ENCODE assay signal across 15 cellular contexts in genomic region chr17:35988164-35988563, GRCh38. TPM values are rescaled to one million over a fixed set of nuclear protein-coding genes. Genes with fewer than 3 reads are reported as not detected.
DNase-seq lines count a peak whose midpoint lies in the region; ATAC-seq and TF ChIP-seq lines count a peak whose summit lies in the region.
"Had no signal": no experiment of that assay in that cellular context is flagged by ENCODE, and none has a peak within 500 bp of the region (broad histone marks: within the 10 kb centered on the region; RNA-seq: fewer than 3 reads in every experiment).

No MANE protein-coding gene starts in this region.

- H3K4me3 ChIP-seq in LNCaP clone FGC (ENCODE audit: low read depth, low read length) (no peak overlapping the region), mucosa of descending colon (no peak overlapping the region)
- H3K4me3 ChIP-seq: GM23248 had no signal

- intact Hi-C loops in mucosa of descending colon (cut with DNase I, micrococcal nuclease), result no loop called here

- no peak overlapping the region for H3K4me3 Mint-ChIP-seq in endothelial cell (ENCODE audit: unreplicated experiment)
- H3K4me3 Mint-ChIP-seq: CD4-positive, alpha-beta T cell had no signal

- no peaks in the 10 kb centered on the region for H3K9me3 ChIP-seq in mucosa of descending colon
- H3K9me3 ChIP-seq: BE2C had no signal

- H3K4me1 ChIP-seq in mucosa of descending colon (ENCODE audit: low read depth), result no peaks in the 10 kb centered on the region
- H3K4me1 ChIP-seq: BE2C, Caco-2 had no signal

- peak overlapping the region; percentile 45 for H3K27ac Mint-ChIP-seq in endothelial cell (ENCODE audit: unreplicated experiment)
- H3K27ac Mint-ChIP-seq: CD4-positive, alpha-beta T cell had no signal

- H3K4me1 Mint-ChIP-seq in endothelial cell (ENCODE audit: unreplicated experiment), result peaks cover 25% of the 10 kb centered on the region

- no peaks in the 10 kb centered on the region for H3K36me3 ChIP-seq in mucosa of descending colon (ENCODE audit: low read depth)
- H3K36me3 ChIP-seq: BE2C had no signal

- peak; percentile 32 for ATAC-seq in mucosa of descending colon

- TF ChIP-seq CTCF in LNCaP clone FGC (IDR thresholded peaks at IDR 0.05; ENCODE audit: control insufficient read depth, extremely low read depth, insufficient read depth) (no peak), endothelial cell (IDR thresholded peaks at IDR 0.05; ENCODE audit: unreplicated experiment) (no peak), mucosa of descending colon (IDR thresholded peaks at IDR 0.05) (no peak)

- no peaks in the 10 kb centered on the region for H3K9me3 Mint-ChIP-seq in endothelial cell (ENCODE audit: unreplicated experiment)
- H3K9me3 Mint-ChIP-seq: CD4-positive, alpha-beta T cell had no signal

- DNase-seq in LNCaP clone FGC (ENCODE audit: low read depth) (peak; percentile 31), endothelial cell (ENCODE audit: low spot score) (no peak), mucosa of descending colon (no peak), ureter (ENCODE audit: low spot score) (peak; percentile 26), A172 (ENCODE audit: low spot score) (no peak), CD1c-positive myeloid dendritic cell (ENCODE audit: extremely low spot score) (no peak), HPDE6-E6E7 (ENCODE audit: extremely low spot score) (no peak)
- DNase-seq: 8988T; BE2C; C1 segment of cervical spinal cord; Caco-2; CD4-positive, alpha-beta T cell; GM23248; HCEC 1CT; IMR-90 had no signal

- H3K36me3 Mint-ChIP-seq in endothelial cell (ENCODE audit: low read depth, unreplicated experiment), result no peaks in the 10 kb centered on the region

- no peaks in the 10 kb centered on the region for H3K27me3 Mint-ChIP-seq in endothelial cell (ENCODE audit: unreplicated experiment)
- H3K27me3 Mint-ChIP-seq: CD4-positive, alpha-beta T cell had no signal

RNA-seq across cellular contexts. Expression of gene CCL14, which starts 1.6 kb away (rescaled TPM):
- total RNA-seq in endothelial cell (ENCODE audit: unreplicated experiment) (not detected), mucosa of descending colon (1 to 10 TPM; 4.0 to 7.2 (median 6.2) TPM), ureter (46.9 TPM)
- not detected in 2 replicates for total RNA-seq in A172 (2014; rRNA removed; shearing (Covaris generic))
- total RNA-seq: Caco-2; CD4-positive, alpha-beta T cell; GM23248; IMR-90 had no signal

RNA-seq across cellular contexts. Expression of gene CCL16, which starts 6.9 kb away (rescaled TPM):
- not detected for total RNA-seq in endothelial cell (ENCODE audit: unreplicated experiment)
- under 1 TPM in 2 of 3 donors, not detected in 1; 0.20 to 0.44 TPM for total RNA-seq in mucosa of descending colon
- 1.6 TPM for total RNA-seq in ureter
- not detected in 2 replicates for total RNA-seq in A172 (2014; rRNA removed; shearing (Covaris generic))
- total RNA-seq: Caco-2; CD4-positive, alpha-beta T cell; GM23248; IMR-90 had no signal

RNA-seq across cellular contexts. Expression of gene CCL15, which starts 13.2 kb away (rescaled TPM):
- not detected for total RNA-seq in endothelial cell (ENCODE audit: unreplicated experiment)
- 10 to 100 TPM; 19.8 to 79.4 (median 59.7) TPM for total RNA-seq in mucosa of descending colon
- 37.7 TPM for total RNA-seq in ureter
- total RNA-seq in A172 (2014; rRNA removed; shearing (Covaris generic)), result not detected in 2 replicates
- total RNA-seq: CD4-positive, alpha-beta T cell; GM23248; IMR-90 had no signal

RNA-seq across cellular contexts. Expression of gene CCL23, which starts 29.6 kb away (rescaled TPM):
- total RNA-seq in endothelial cell (ENCODE audit: unreplicated experiment), result not detected
- 1 to 10 TPM; 1.3 to 5.2 (median 3.3) TPM for total RNA-seq in mucosa of descending colon
- total RNA-seq in ureter, result 6.3 TPM
- total RNA-seq in A172 (2014; rRNA removed; shearing (Covaris generic)), result not detected in 2 replicates
- total RNA-seq: Caco-2; CD4-positive, alpha-beta T cell; GM23248; IMR-90 had no signal

RNA-seq across cellular contexts. Expression of gene LYZL6, which starts 44.7 kb away (rescaled TPM):
- not detected for total RNA-seq in endothelial cell (ENCODE audit: unreplicated experiment)
- total RNA-seq in mucosa of descending colon, result not detected
- total RNA-seq in ureter, result not detected
- not detected in 2 replicates for total RNA-seq in A172 (2014; rRNA removed; shearing (Covaris generic))
- total RNA-seq: Caco-2; CD4-positive, alpha-beta T cell; GM23248; IMR-90 had no signal

Comparison
In these comparisons a context has a peak if more than half of its experiments do, and no peak if none do; other contexts are left out.
1. DNase-seq: peak in LNCaP clone FGC (single experiment) and ureter (single experiment); none in endothelial cell (single experiment), mucosa of descending colon (0 of 3), A172 (single experiment), CD1c-positive myeloid dendritic cell (single experiment) and HPDE6-E6E7 (single experiment).
2. RNA of gene CCL15, which starts 13.2 kb away (total RNA-seq): 19.8 to 79.4 TPM in mucosa of descending colon and 37.7 TPM in ureter (single experiment); not detected in endothelial cell (single experiment) and not detected in A172; every median in the first group is over 10 times any median in the second.